13 cellular contexts compared by ENCODE assay signal in the genomic region with DNA sequence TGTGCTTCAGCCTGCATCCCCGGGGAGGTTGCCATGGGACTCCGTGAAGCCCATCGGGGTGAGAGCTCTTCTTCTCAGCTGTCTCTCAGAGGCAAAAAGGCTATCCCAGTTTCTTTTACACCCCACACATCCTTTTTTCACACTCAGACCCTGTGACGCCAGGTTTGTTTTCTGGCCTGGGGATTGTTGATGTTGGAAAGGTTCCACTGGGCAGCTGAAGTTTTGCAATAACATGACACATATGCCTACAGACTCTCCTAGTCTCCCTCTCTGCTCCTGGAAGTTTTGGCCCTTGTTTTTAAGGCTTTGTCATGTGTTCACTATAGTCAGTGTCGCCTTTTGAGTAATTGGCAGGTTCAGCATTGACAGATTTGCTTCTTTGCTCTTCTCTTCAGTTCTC.
DNase-seq lines count a peak whose midpoint lies in the region; ATAC-seq and TF ChIP-seq lines count a peak whose summit lies in the region.
"Had no signal": no experiment of that assay in that cellular context is flagged by ENCODE, and none has a peak within 500 bp of the region (broad histone marks: within the 10 kb centered on the region; RNA-seq: fewer than 3 reads in every experiment).

No MANE protein-coding gene starts in this region.

- 46 to 61% methylated on average over 5 of the region's 5 CpGs for WGBS in thyroid gland, 2 donors

- ATAC-seq in left ventricle myocardium superior (peak; percentile 57), HG02970 (IDR thresholded peaks at IDR 0.05; ENCODE audit: low FRiP score, unreplicated experiment) (no peak), GM19035 (IDR thresholded peaks at IDR 0.05; ENCODE audit: unreplicated experiment) (no peak), HG03432 (IDR thresholded peaks at IDR 0.05; ENCODE audit: unreplicated experiment) (no peak)
- ATAC-seq: activated CD8-positive, alpha-beta T cell treated with anti-CD3 and anti-CD28 coated beads, Interleukin-2, amount 10 ng/mL, durations not matched to agents 7 days and 5 days had no signal

- no peaks in the 10 kb centered on the region for H3K36me3 ChIP-seq in thyroid gland

- peak; percentile 43 for DNase-seq in DMS 273 (lab: John Stamatoyannopoulos, UW; ENCODE audit: unreplicated experiment)
- no peak for DNase-seq in DMS 273 treated with DMSO at 0.1 percent for 48 hours (lab: John Stamatoyannopoulos, UW)
- peak; percentile 61 for DNase-seq in amniotic epithelial cell (ENCODE audit: low read depth)
- no peak for DNase-seq in left ventricle myocardium superior
- peak; percentile 54 to 60 for DNase-seq in thyroid gland
- DNase-seq: activated CD8-positive, alpha-beta T cell treated with anti-CD3 and anti-CD28 coated beads, Interleukin-2, amount 10 ng/mL, durations not matched to agents 7 days and 5 days; activated naive CD8-positive, alpha-beta T cell treated with anti-CD3 and anti-CD28 coated beads, Interleukin-2, amount 10 ng/mL, durations not matched to agents 7 days and 5 days; GDM1; H9 had no signal

- TF ChIP-seq POLR2A in thyroid gland (IDR thresholded peaks at IDR 0.05): no peak

- H3K27me3 ChIP-seq in thyroid gland: no peaks in the 10 kb centered on the region

- H3K4me1 ChIP-seq in thyroid gland: peaks cover 9 to 17% of the 10 kb centered on the region in 2 donors

- no peak for TF ChIP-seq CTCF in thyroid gland (IDR thresholded peaks at IDR 0.05)

- no peak overlapping the region for H3K4me3 ChIP-seq in thyroid gland (replicated peaks in 1 of 3)

- intact Hi-C loops in left ventricle myocardium superior (cut with micrococcal nuclease) (no loop called here), thyroid gland (cut with DNase I) (no loop called here)

- H3K9me3 ChIP-seq in thyroid gland: no peaks in the 10 kb centered on the region

- no peak overlapping the region for H3K27ac ChIP-seq in thyroid gland
- H3K27ac ChIP-seq: 22Rv1 had no signal

Comparison
In these comparisons a context has a peak if more than half of its experiments do, and no peak if none do; other contexts are left out.
1. DNase-seq: peak in DMS 273 (single experiment), amniotic epithelial cell (single experiment) and thyroid gland (2 of 2); none in DMS 273 treated with DMSO at 0.1 percent for 48 hours (single experiment) and left ventricle myocardium superior (single experiment).